In the genomic region with DNA sequence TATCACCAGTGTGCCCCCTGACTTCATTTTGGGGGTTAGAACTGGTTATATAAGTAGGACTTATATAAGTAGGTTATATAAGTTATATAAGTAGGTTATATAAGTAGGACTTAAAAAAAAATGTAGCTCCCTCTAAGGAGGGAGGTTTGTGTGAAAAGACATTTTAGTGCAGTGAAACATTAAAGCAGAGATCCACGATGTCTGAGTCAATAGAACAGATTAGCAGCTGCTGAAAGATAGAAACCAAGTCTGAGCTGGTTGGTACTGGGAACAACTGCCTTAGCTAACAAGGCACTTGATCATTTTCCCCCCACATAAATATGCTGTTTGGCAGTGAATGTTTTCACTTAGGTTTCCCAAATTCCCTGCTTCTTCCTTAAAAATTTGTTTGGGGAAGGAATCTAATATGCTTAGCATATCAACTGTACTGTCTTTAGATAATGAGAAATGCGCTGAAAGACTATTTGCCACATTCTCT, we compare ENCODE assay signal across 8 cellular contexts. TPM values are rescaled to one million over a fixed set of nuclear protein-coding genes. Genes with fewer than 3 reads are reported as not detected.
A peak's percentile ranks its signal among the peaks of the same experiment; 100 is the strongest.
DNase-seq lines count a peak whose midpoint lies in the region; ATAC-seq lines count a peak whose summit lies in the region.

No MANE protein-coding gene starts in this region.

- H3K4me3 Mint-ChIP-seq in activated CD8-positive, alpha-beta T cell treated with anti-CD3 and anti-CD28 coated beads, Interleukin-2, amount 10 ng/mL, durations not matched to agents 7 days and 5 days = peak overlapping the region; percentile 89

- CTCF ChIA-PET in activated CD8-positive, alpha-beta T cell treated with anti-CD3 and anti-CD28 coated beads, Interleukin-2, amount 10 ng/mL, durations not matched to agents 7 days and 5 days (lab: Charles Lee) = interaction anchor here (1.0 to 10.1 kb wide), 4 partner anchors 11 to 143 kb away, joined by 3 to 102 read pairs (median 8); a partner anchor contains a TSS

- peak overlapping the region; percentile 94 for H2AFZ ChIP-seq in ACC112 (ENCODE audit: low read length, unreplicated experiment)

- peaks cover 10% of the 10 kb centered on the region for H3K27me3 Mint-ChIP-seq in activated CD8-positive, alpha-beta T cell treated with anti-CD3 and anti-CD28 coated beads, Interleukin-2, amount 10 ng/mL, durations not matched to agents 7 days and 5 days (ENCODE audit: low read depth)

- H3K4me1 ChIP-seq in ACC112 (ENCODE audit: control insufficient read depth, insufficient read depth, low read length, unreplicated experiment) (peaks cover 17% of the 10 kb centered on the region), iPS-18a (ENCODE audit: control insufficient read depth, low read depth, low read length) (peaks cover 22% of the 10 kb centered on the region)

- H3K27me3 ChIP-seq in ACC112 (ENCODE audit: insufficient read depth, low read length) (no peaks in the 10 kb centered on the region), H7 (ENCODE audit: control insufficient read depth, insufficient read depth, low read length) (no peaks in the 10 kb centered on the region), iPS-18a (ENCODE audit: control insufficient read depth, insufficient read depth, low read length) (no peaks in the 10 kb centered on the region)

- peaks cover 29% of the 10 kb centered on the region for H3K79me2 ChIP-seq in ACC112 (ENCODE audit: control insufficient read depth, insufficient read depth, low read length, unreplicated experiment)

- H3K36me3 ChIP-seq in ACC112 (ENCODE audit: insufficient read depth, low read length) (peaks cover 26% of the 10 kb centered on the region), H7 (replicated peaks; ENCODE audit: control insufficient read depth, insufficient read depth, low read length) (peaks cover 23% of the 10 kb centered on the region), iPS-18a (ENCODE audit: control insufficient read depth, low read depth, low read length) (peaks cover 26% of the 10 kb centered on the region)

- peak overlapping the region; percentile 86 for H3K27ac ChIP-seq in ACC112 (ENCODE audit: low read depth, low read length)
- H3K27ac ChIP-seq in iPS-18a (ENCODE audit: low read length) = peak overlapping the region; percentile 84

- H3K27ac Mint-ChIP-seq in activated CD8-positive, alpha-beta T cell treated with anti-CD3 and anti-CD28 coated beads, Interleukin-2, amount 10 ng/mL, durations not matched to agents 7 days and 5 days = peak overlapping the region; percentile 97

- H3K9me3 Mint-ChIP-seq in activated CD8-positive, alpha-beta T cell treated with anti-CD3 and anti-CD28 coated beads, Interleukin-2, amount 10 ng/mL, durations not matched to agents 7 days and 5 days (ENCODE audit: insufficient read depth) = no peaks in the 10 kb centered on the region

- peaks cover 34% of the 10 kb centered on the region for H3K36me3 Mint-ChIP-seq in activated CD8-positive, alpha-beta T cell treated with anti-CD3 and anti-CD28 coated beads, Interleukin-2, amount 10 ng/mL, durations not matched to agents 7 days and 5 days (ENCODE audit: low read depth)

- peak overlapping the region; percentile 93 for H3K9ac ChIP-seq in iPS-18a (ENCODE audit: low read length)

- POLR2A ChIA-PET in activated CD8-positive, alpha-beta T cell treated with anti-CD3 and anti-CD28 coated beads, Interleukin-2, amount 10 ng/mL, durations not matched to agents 7 days and 5 days (lab: Charles Lee) = interaction anchor here (0.6 to 6.5 kb wide), 3 partner anchors 14 to 151 kb away, joined by 3 to 80 read pairs (median 31); a partner anchor contains a TSS

- H3K4me3 ChIP-seq in ACC112 (ENCODE audit: low read depth, low read length) (peak overlapping the region; percentile 83), H7 (ENCODE audit: insufficient read depth, low read depth, low read length) (peak overlapping the region; percentile 76; the same call in 1 of the 2 replicates), iPS-18a (ENCODE audit: low read length) (peak overlapping the region; percentile 98)

- DNase-seq in H7 (no peak), stromal cell of bone marrow (ENCODE audit: low read depth) (peak; percentile 41), cortex of kidney (lab: John Stamatoyannopoulos, UW) (no peak), NCI-H526 (lab: John Stamatoyannopoulos, UW) (no peak)
- DNase-seq in activated CD8-positive, alpha-beta T cell treated with anti-CD3 and anti-CD28 coated beads, Interleukin-2, amount 10 ng/mL, durations not matched to agents 7 days and 5 days = no peak
- no peak for DNase-seq in effector CD4-positive, alpha-beta T cell

- peaks cover 31% of the 10 kb centered on the region for H3K4me1 Mint-ChIP-seq in activated CD8-positive, alpha-beta T cell treated with anti-CD3 and anti-CD28 coated beads, Interleukin-2, amount 10 ng/mL, durations not matched to agents 7 days and 5 days (ENCODE audit: low read depth)

- ATAC-seq in activated CD8-positive, alpha-beta T cell treated with anti-CD3 and anti-CD28 coated beads, Interleukin-2, amount 10 ng/mL, durations not matched to agents 7 days and 5 days = no peak

- no peaks in the 10 kb centered on the region for H3K9me3 ChIP-seq in iPS-18a (ENCODE audit: control insufficient read depth, low read depth, low read length)

RNA-seq across cellular contexts. Expression of a gene that starts 2.1 kb away (rescaled TPM):
- total RNA-seq in H7 (2014; rRNA removed; shearing (Covaris generic)) = 2,887 and 2,908 TPM in 2 replicates
- total RNA-seq in activated CD8-positive, alpha-beta T cell treated with anti-CD3 and anti-CD28 coated beads, Interleukin-2, amount 10 ng/mL, durations not matched to agents 7 days and 5 days = 1,000 to 10,000 TPM; 1,299 to 1,346 TPM

RNA-seq across cellular contexts. Expression of a gene that starts 13.9 kb away (rescaled TPM):
- total RNA-seq in H7 (2014; rRNA removed; shearing (Covaris generic)) = 15.8 and 17.5 TPM in 2 replicates
- total RNA-seq in activated CD8-positive, alpha-beta T cell treated with anti-CD3 and anti-CD28 coated beads, Interleukin-2, amount 10 ng/mL, durations not matched to agents 7 days and 5 days = 1 to 10 TPM; 6.0 to 6.3 TPM

RNA-seq across cellular contexts. Expression of a gene that starts 54.6 kb away (rescaled TPM):
- total RNA-seq in H7 (2014; rRNA removed; shearing (Covaris generic)) = not detected in 2 replicates
- 10 to 100 TPM; 16.3 to 16.8 TPM for total RNA-seq in activated CD8-positive, alpha-beta T cell treated with anti-CD3 and anti-CD28 coated beads, Interleukin-2, amount 10 ng/mL, durations not matched to agents 7 days and 5 days

Comparison
In these comparisons a context has a peak if more than half of its experiments do, and no peak if none do; other contexts are left out.
1. RNA of a gene that starts 54.6 kb away (total RNA-seq): 16.3 to 16.8 TPM in activated CD8-positive, alpha-beta T cell treated with anti-CD3 and anti-CD28 coated beads, Interleukin-2, amount 10 ng/mL, durations not matched to agents 7 days and 5 days; not detected in H7; every median in the first group is over 10 times any median in the second.
2. Peak in every context shown above with its lines, with median percentiles within 50 percentile points of each other: H3K4me3 ChIP-seq.